ENCODE assay signal across 8 cellular contexts in the genomic region with DNA sequence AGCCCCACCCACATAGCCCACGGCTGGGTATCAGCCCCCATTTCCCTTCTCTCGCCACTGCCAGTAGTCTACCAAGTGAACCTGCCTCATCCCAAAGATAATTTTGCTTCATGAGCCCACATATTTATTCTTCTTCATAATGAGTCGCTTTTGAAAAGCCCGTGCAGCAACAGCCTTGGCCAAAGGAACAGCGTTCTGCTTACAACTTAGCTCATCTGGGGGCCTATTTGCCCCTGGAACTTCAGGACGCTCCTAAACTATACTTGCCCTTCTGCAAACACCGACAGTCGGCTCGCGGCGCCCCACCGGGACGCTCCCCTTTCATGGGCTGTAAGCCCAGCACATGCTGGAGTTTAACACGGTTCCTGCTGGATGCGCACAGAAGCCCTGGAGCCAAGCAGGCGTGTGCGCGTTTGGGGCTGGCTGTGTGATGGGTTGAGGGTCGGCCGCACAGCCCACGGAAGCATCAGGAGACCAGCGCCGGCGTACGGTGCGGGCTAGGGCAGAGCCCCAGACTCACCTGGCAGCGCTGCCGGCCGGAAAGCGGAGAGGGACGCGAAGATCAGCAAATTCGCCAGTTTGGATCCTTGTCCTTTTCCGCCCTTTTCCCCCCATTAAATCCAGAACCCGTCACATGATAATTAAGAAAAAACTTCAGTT. TPM values are rescaled to one million over a fixed set of nuclear protein-coding genes. Genes with fewer than 3 reads are reported as not detected.
DNase-seq lines count a peak whose midpoint lies in the region; ATAC-seq and TF ChIP-seq lines count a peak whose summit lies in the region.

No MANE protein-coding gene starts in this region.

- peaks cover 83% of the 10 kb centered on the region for H3K79me2 ChIP-seq in neural progenitor cell (ENCODE audit: low read depth)

- WGBS in esophagus squamous epithelium, 2 donors: 1 to 2% methylated on average over 9 to 11 of the region's 35 CpGs

- peak in 1 of 4 donors; percentile 2 for TF ChIP-seq POLR2A in esophagus squamous epithelium (IDR thresholded peaks at IDR 0.05)

- H3K27ac ChIP-seq in SJCRH30: peak overlapping the region; percentile 60
- peak overlapping the region; percentile 90 to 96 (median 94) for H3K27ac ChIP-seq in esophagus squamous epithelium
- H3K27ac ChIP-seq in neural progenitor cell: peak overlapping the region; percentile 20

- DNase-seq in ACHN (peak; percentile 59), SJCRH30 (peak in 1 of 2 experiments; percentile 44), esophagus squamous epithelium (lab: John Stamatoyannopoulos, UW) (no peak), neural progenitor cell (ENCODE audit: low spot score) (peak; percentile 78), NCI-H2196 (lab: John Stamatoyannopoulos, UW; ENCODE audit: unreplicated experiment) (no peak), putamen (ENCODE audit: low spot score) (no peak)

- H3K4me3 Mint-ChIP-seq in neural progenitor cell: peak overlapping the region; percentile 98

- H3K36me3 ChIP-seq in SJCRH30: no peaks in the 10 kb centered on the region; the same call in 1 of the 2 replicates
- peaks cover 0 to 19% (median 0%) of the 10 kb centered on the region in 3 donors for H3K36me3 ChIP-seq in esophagus squamous epithelium
- H3K36me3 ChIP-seq in neural progenitor cell: no peaks in the 10 kb centered on the region

- peak overlapping the region; percentile 74 for H3K9ac ChIP-seq in neural progenitor cell

- intact Hi-C loops in esophagus squamous epithelium (cut with DNase I): no loop called here

- no peaks in the 10 kb centered on the region; the same call in 1 of the 2 replicates for H3K4me1 ChIP-seq in SJCRH30
- H3K4me1 ChIP-seq in esophagus squamous epithelium: peaks cover 2 to 63% (median 17%) of the 10 kb centered on the region in 3 donors
- peaks cover 13% of the 10 kb centered on the region for H3K4me1 ChIP-seq in neural progenitor cell

- peak overlapping the region; percentile 90 for H3K27ac Mint-ChIP-seq in neural progenitor cell

- peak overlapping the region; percentile 29 for H2AFZ ChIP-seq in neural progenitor cell (replicated peaks)

- H3K36me3 Mint-ChIP-seq in neural progenitor cell: peaks cover 17% of the 10 kb centered on the region

- H4K20me1 ChIP-seq in neural progenitor cell (ENCODE audit: low read depth): peaks cover 6% of the 10 kb centered on the region

- TF ChIP-seq CTCF in esophagus squamous epithelium (IDR thresholded peaks at IDR 0.05) (no peak), neural progenitor cell (IDR thresholded peaks at IDR 0.05) (no peak)

- peaks cover 26% of the 10 kb centered on the region for H3K4me1 Mint-ChIP-seq in neural progenitor cell

- H3K9me3 ChIP-seq in SJCRH30 (replicated peaks) (no peaks in the 10 kb centered on the region), esophagus squamous epithelium (no peaks in the 10 kb centered on the region), neural progenitor cell (ENCODE audit: low read depth) (no peaks in the 10 kb centered on the region)

- no peaks in the 10 kb centered on the region for H3K9me3 Mint-ChIP-seq in neural progenitor cell

- peak overlapping the region; percentile 99 for H3K4me2 ChIP-seq in neural progenitor cell

- H3K27me3 ChIP-seq in SJCRH30 (no peaks in the 10 kb centered on the region), esophagus squamous epithelium (no peaks in the 10 kb centered on the region), neural progenitor cell (no peaks in the 10 kb centered on the region)

- H3F3A ChIP-seq in neural progenitor cell (ENCODE audit: low read depth): peaks cover 19% of the 10 kb centered on the region

- no peaks in the 10 kb centered on the region for H3K27me3 Mint-ChIP-seq in neural progenitor cell (ENCODE audit: insufficient read depth, low read depth)

- ATAC-seq in GM18858 (IDR thresholded peaks at IDR 0.05; ENCODE audit: unreplicated experiment): peak; percentile 7
- ATAC-seq in HG02938 (IDR thresholded peaks at IDR 0.05; ENCODE audit: unreplicated experiment): peak; percentile 31

- in situ Hi-C loops in ACHN (cut with HindIII; ENCODE audit: low pct_ligation_motif_present, low pct_unique_long_range_greater_than_20kb, low sequenced_read_pairs): no loop called here

- H3K4me3 ChIP-seq in SJCRH30 (peak overlapping the region; percentile 86), esophagus squamous epithelium (peak overlapping the region; percentile 66 to 96 (median 87)), neural progenitor cell (peak overlapping the region; percentile 85)

RNA-seq across cellular contexts. Expression of a gene that starts 0.4 kb away (rescaled TPM):
- total RNA-seq in SJCRH30 (2014; rRNA removed; shearing (Covaris generic)): 32.3 and 34.9 TPM in 2 replicates
- 10 to 100 TPM in 2 of 4 donors, 1 to 10 TPM in 2; 6.9 to 18.8 (median 9.1) TPM for total RNA-seq in esophagus squamous epithelium
- 36.8 and 42.8 TPM in 2 replicates for total RNA-seq in neural progenitor cell (ENCODE audit: low replicate concordance)

RNA-seq across cellular contexts. Expression of a gene that starts 0.7 kb away (rescaled TPM):
- total RNA-seq in SJCRH30 (2014; rRNA removed; shearing (Covaris generic)): 53.9 and 62.2 TPM in 2 replicates
- 10 to 100 TPM in 3 of 4 donors, 1 to 10 TPM in 1; 6.5 to 15.4 (median 13.5) TPM for total RNA-seq in esophagus squamous epithelium
- 33.0 and 38.6 TPM in 2 replicates for total RNA-seq in neural progenitor cell (ENCODE audit: low replicate concordance)

Comparison
In these comparisons a context has a peak if more than half of its experiments do, and no peak if none do; other contexts are left out.
1. DNase-seq: peak in ACHN (single experiment) and neural progenitor cell (single experiment); none in esophagus squamous epithelium (single experiment), NCI-H2196 (single experiment) and putamen (single experiment).
2. H3K27ac ChIP-seq: peak in every context shown above with its lines; median percentile 94 in esophagus squamous epithelium; 60 in SJCRH30; 20 in neural progenitor cell.
3. Peak in every context shown above with its lines, with median percentiles within 50 percentile points of each other: H3K4me3 ChIP-seq.